19 cellular contexts compared by ENCODE assay signal in genomic region chr2:152352616-152353015, GRCh38. TPM values are rescaled to one million over a fixed set of nuclear protein-coding genes. Genes with fewer than 3 reads are reported as not detected.
DNase-seq lines count a peak whose midpoint lies in the region; ATAC-seq and TF ChIP-seq lines count a peak whose summit lies in the region.
"Had no signal": no experiment of that assay in that cellular context is flagged by ENCODE, and none has a peak within 500 bp of the region (broad histone marks: within the 10 kb centered on the region; RNA-seq: fewer than 3 reads in every experiment).

No MANE protein-coding gene starts in this region.

- no peaks in the 10 kb centered on the region for H3K9me3 ChIP-seq in SJCRH30 (replicated peaks)
- no peaks in the 10 kb centered on the region for H3K9me3 ChIP-seq in thyroid gland

- H3K4me3 Mint-ChIP-seq in nephron: no peak overlapping the region
- no peak overlapping the region for H3K4me3 Mint-ChIP-seq in activated T-cell treated with anti-CD3 and anti-CD28 coated beads, Interleukin-2, amount 50 U/mL, for 4 hours
- H3K4me3 Mint-ChIP-seq: CD14-positive monocyte, GM23338 had no signal

- peaks cover 35% of the 10 kb centered on the region for H3K4me1 Mint-ChIP-seq in nephron
- H3K4me1 Mint-ChIP-seq in activated T-cell treated with anti-CD3 and anti-CD28 coated beads, Interleukin-2, amount 50 U/mL, for 4 hours (ENCODE audit: low read depth): no peaks in the 10 kb centered on the region
- H3K4me1 Mint-ChIP-seq: CD14-positive monocyte had no signal

- H3K9me3 Mint-ChIP-seq in nephron: no peaks in the 10 kb centered on the region
- H3K9me3 Mint-ChIP-seq in activated T-cell treated with anti-CD3 and anti-CD28 coated beads, Interleukin-2, amount 50 U/mL, for 4 hours: peaks cover 3% of the 10 kb centered on the region
- H3K9me3 Mint-ChIP-seq: GM23338 had no signal

- H3K36me3 ChIP-seq in SJCRH30 (no peaks in the 10 kb centered on the region), thyroid gland (no peaks in the 10 kb centered on the region)

- intact Hi-C loops in thyroid gland (cut with DNase I): no loop called here

- H3K27ac ChIP-seq in SJCRH30: peak overlapping the region; percentile 60
- H3K27ac ChIP-seq in thyroid gland: peak overlapping the region in 2 of 3 donors; percentile 42 to 53

- no peak for ATAC-seq in activated T-cell treated with anti-CD3 and anti-CD28 coated beads, Interleukin-2, amount 50 U/mL, for 4 hours
- ATAC-seq in GM18519 (IDR thresholded peaks at IDR 0.05; ENCODE audit: low FRiP score, unreplicated experiment): no peak
- ATAC-seq: GM23338, HCT116, K562 had no signal

- peak overlapping the region; percentile 69 to 80 (median 70) for H3K27ac Mint-ChIP-seq in nephron
- H3K27ac Mint-ChIP-seq: CD14-positive monocyte, GM23338 had no signal

- H3K27me3 Mint-ChIP-seq in nephron (ENCODE audit: low read depth): no peaks in the 10 kb centered on the region
- no peaks in the 10 kb centered on the region for H3K27me3 Mint-ChIP-seq in activated T-cell treated with anti-CD3 and anti-CD28 coated beads, Interleukin-2, amount 50 U/mL, for 4 hours (ENCODE audit: low read depth)

- H3K4me1 ChIP-seq in SJCRH30: peaks cover 10% of the 10 kb centered on the region
- H3K4me1 ChIP-seq in thyroid gland: peaks cover 9 to 26% of the 10 kb centered on the region in 2 donors

- H3K27me3 ChIP-seq in SJCRH30 (no peaks in the 10 kb centered on the region), thyroid gland (no peaks in the 10 kb centered on the region)

- TF ChIP-seq POLR2A in thyroid gland (IDR thresholded peaks at IDR 0.05): no peak

- TF ChIP-seq CTCF in nephron (IDR thresholded peaks at IDR 0.05; ENCODE audit: unreplicated experiment in 3 of 3): no peak
- no peak for TF ChIP-seq CTCF in thyroid gland (IDR thresholded peaks at IDR 0.05)

- peaks cover 25% of the 10 kb centered on the region for H3K36me3 Mint-ChIP-seq in nephron (ENCODE audit: low read depth)
- no peaks in the 10 kb centered on the region for H3K36me3 Mint-ChIP-seq in activated T-cell treated with anti-CD3 and anti-CD28 coated beads, Interleukin-2, amount 50 U/mL, for 4 hours (ENCODE audit: insufficient read depth)
- H3K36me3 Mint-ChIP-seq: CD14-positive monocyte had no signal

- H3K4me3 ChIP-seq in SJCRH30 (no peak overlapping the region), thyroid gland (replicated peaks in 1 of 3) (no peak overlapping the region)
- H3K4me3 ChIP-seq: GM23338, K562 had no signal

- DNase-seq in SJCRH30: peak in 1 of 2 experiments; percentile 32
- peak; percentile 22 for DNase-seq in epidermal melanocyte (ENCODE audit: insufficient read length, low spot score)
- DNase-seq in thyroid gland: no peak
- no peak for DNase-seq in activated T-cell treated with anti-CD3 and anti-CD28 coated beads, Interleukin-2, amount 50 U/mL, for 4 hours
- DNase-seq in NCI-H2029 (lab: John Stamatoyannopoulos, UW): no peak
- DNase-seq: DND-41, NCI-H1105 treated with DMSO at 0.1 percent for 48 hours, NCI-H1694, NCI-H2107, NCI-H524, NCI-H82, OCI-M1, SHP77 had no signal

RNA-seq across cellular contexts. Expression of gene FMNL2, which starts 17.6 kb away (rescaled TPM):
- 22.3 and 22.7 TPM in 2 replicates for total RNA-seq in SJCRH30 (2014; rRNA removed; shearing (Covaris generic))
- 10 to 100 TPM; 37.7 to 60.9 (median 52.1) TPM for total RNA-seq in thyroid gland
- 1 to 10 TPM in 2 of 3 donors, under 1 TPM in 1; 0.63 to 3.2 (median 1.4) TPM for total RNA-seq in activated T-cell treated with anti-CD3 and anti-CD28 coated beads, Interleukin-2, amount 50 U/mL, for 4 hours
